In the genomic region with DNA sequence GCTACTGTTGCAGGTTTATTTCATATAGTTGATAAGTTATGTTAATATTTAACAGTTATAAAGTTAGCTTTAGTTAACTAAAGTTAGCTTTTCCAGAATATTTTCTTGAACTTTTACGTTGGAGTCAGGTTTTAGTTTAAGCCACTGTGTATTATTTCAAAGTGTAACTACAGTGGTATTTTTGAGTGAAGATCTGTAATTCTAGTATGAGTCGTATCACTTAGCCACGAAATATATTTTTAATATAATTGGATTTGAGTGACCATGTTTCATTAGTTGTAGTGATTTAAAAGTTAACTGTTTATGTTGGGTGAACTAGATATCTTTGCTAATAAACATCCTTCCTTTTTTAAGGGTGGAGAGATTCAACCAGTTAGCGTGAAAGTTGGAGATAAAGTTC, we compare ENCODE assay signal across 14 cellular contexts. TPM values are rescaled to one million over a fixed set of nuclear protein-coding genes. Genes with fewer than 3 reads are reported as not detected.
A peak's percentile ranks its signal among the peaks of the same experiment; 100 is the strongest.
DNase-seq lines count a peak whose midpoint lies in the region; ATAC-seq and TF ChIP-seq lines count a peak whose summit lies in the region.
"Had no signal": no experiment of that assay in that cellular context is flagged by ENCODE, and none has a peak within 500 bp of the region (broad histone marks: within the 10 kb centered on the region; RNA-seq: fewer than 3 reads in every experiment).

No MANE protein-coding gene starts in this region.

- no peak for TF ChIP-seq CTCF in HFF-Myc (IDR thresholded peaks at IDR 0.05; ENCODE audit: low read depth, low read length, missing control alignments)
- no peak for TF ChIP-seq CTCF in mesothelial cell of epicardium (IDR thresholded peaks at IDR 0.05; ENCODE audit: unreplicated experiment)
- TF ChIP-seq CTCF in foreskin fibroblast (IDR thresholded peaks at IDR 0.05; ENCODE audit: low read depth, low read length): no peak

- peaks cover 24% of the 10 kb centered on the region for H3K4me1 ChIP-seq in BLaER1

- H3K27me3 Mint-ChIP-seq in activated naive CD8-positive, alpha-beta T cell treated with anti-CD3 and anti-CD28 coated beads for 36 hours: no peaks in the 10 kb centered on the region
- no peaks in the 10 kb centered on the region for H3K27me3 Mint-ChIP-seq in mesothelial cell of epicardium (ENCODE audit: low read depth)

- intact Hi-C loops in sciatic nerve (cut with DNase I): no loop called here

- DNase-seq in HFF-Myc (ENCODE audit: extremely low read depth, low read depth) (no peak), mesothelial cell of epicardium (ENCODE audit: low spot score in 2 of 2, unreplicated experiment in 2 of 2) (no peak), sciatic nerve (ENCODE audit: low spot score) (no peak), foreskin fibroblast (no peak), HT-29 (ENCODE audit: low spot score) (no peak)
- DNase-seq in activated naive CD8-positive, alpha-beta T cell treated with anti-CD3 and anti-CD28 coated beads for 36 hours: no peak
- DNase-seq: DMS153, GOT3, MV-4-11, NCI-H774, T-helper 9 cell had no signal

- no peaks in the 10 kb centered on the region for H3K9me3 Mint-ChIP-seq in activated naive CD8-positive, alpha-beta T cell treated with anti-CD3 and anti-CD28 coated beads for 36 hours
- H3K9me3 Mint-ChIP-seq in mesothelial cell of epicardium: no peaks in the 10 kb centered on the region

- H3K27ac ChIP-seq in BLaER1: no peak overlapping the region

- peaks cover 60% of the 10 kb centered on the region for H3K36me3 Mint-ChIP-seq in activated naive CD8-positive, alpha-beta T cell treated with anti-CD3 and anti-CD28 coated beads for 36 hours
- peaks cover 8% of the 10 kb centered on the region for H3K36me3 Mint-ChIP-seq in mesothelial cell of epicardium

- H4K20me1 ChIP-seq in BLaER1: peaks cover 48% of the 10 kb centered on the region

- H3K27me3 ChIP-seq in BLaER1: no peaks in the 10 kb centered on the region

- no peak for ATAC-seq in sciatic nerve
- ATAC-seq in GM18858 (IDR thresholded peaks at IDR 0.05; ENCODE audit: unreplicated experiment): no peak
- ATAC-seq: left lobe of liver had no signal

- peak overlapping the region; percentile 79 for H3K4me2 ChIP-seq in BLaER1

- peak overlapping the region; percentile 93 for H3K27ac Mint-ChIP-seq in activated naive CD8-positive, alpha-beta T cell treated with anti-CD3 and anti-CD28 coated beads for 36 hours
- H3K27ac Mint-ChIP-seq in mesothelial cell of epicardium: peak overlapping the region; percentile 68

- no peaks in the 10 kb centered on the region for H3K9me3 ChIP-seq in BLaER1

- H3K4me3 Mint-ChIP-seq in activated naive CD8-positive, alpha-beta T cell treated with anti-CD3 and anti-CD28 coated beads for 36 hours: peak overlapping the region; percentile 96
- no peak overlapping the region for H3K4me3 Mint-ChIP-seq in mesothelial cell of epicardium

- 0 out of 2 replicates have a peak overlapping the region, but pooled peaks have one; percentile 90 for H3K9ac ChIP-seq in BLaER1

- peaks cover 58% of the 10 kb centered on the region for H3K36me3 ChIP-seq in BLaER1

- H3K4me1 Mint-ChIP-seq in activated naive CD8-positive, alpha-beta T cell treated with anti-CD3 and anti-CD28 coated beads for 36 hours: peaks cover 25% of the 10 kb centered on the region
- peaks cover 27% of the 10 kb centered on the region for H3K4me1 Mint-ChIP-seq in mesothelial cell of epicardium

- H3K4me3 ChIP-seq in BLaER1 (peak overlapping the region; percentile 87; the same call in 1 of the 2 replicates), HFF-Myc (replicated peaks; ENCODE audit: low read depth, low read length) (peak overlapping the region; percentile 71), foreskin fibroblast (ENCODE audit: low read depth in 1 of 2, low read length in 2 of 2) (no peak overlapping the region)

RNA-seq across cellular contexts. Expression of a gene that starts 2.5 kb away (rescaled TPM):
- 100 to 1,000 TPM; 485 to 487 TPM for total RNA-seq in activated naive CD8-positive, alpha-beta T cell treated with anti-CD3 and anti-CD28 coated beads for 36 hours
- 91.8 to 102 TPM (median 96.4 TPM) in 3 replicates for total RNA-seq in mesothelial cell of epicardium
- 60.4 TPM for total RNA-seq in sciatic nerve
- 195 and 211 TPM in 2 replicates for total RNA-seq in HT-29 (2014; rRNA removed; shearing (Covaris generic))

RNA-seq across cellular contexts. Expression of a gene that starts 3.0 kb away (rescaled TPM):
- 1,000 to 10,000 TPM; 1,356 to 1,376 TPM for total RNA-seq in activated naive CD8-positive, alpha-beta T cell treated with anti-CD3 and anti-CD28 coated beads for 36 hours
- 326 to 341 TPM (median 337 TPM) in 3 replicates for total RNA-seq in mesothelial cell of epicardium
- 136 TPM for total RNA-seq in sciatic nerve
- total RNA-seq in HT-29 (2014; rRNA removed; shearing (Covaris generic)): 259 and 306 TPM in 2 replicates

RNA-seq across cellular contexts. Expression of a gene that starts 13.2 kb away (rescaled TPM):
- total RNA-seq in activated naive CD8-positive, alpha-beta T cell treated with anti-CD3 and anti-CD28 coated beads for 36 hours: 10 to 100 TPM; 19.8 to 21.7 TPM
- total RNA-seq in mesothelial cell of epicardium: 22.5 to 26.0 TPM (median 26.0 TPM) in 3 replicates
- 25.6 TPM for total RNA-seq in sciatic nerve
- 15.3 and 17.9 TPM in 2 replicates for total RNA-seq in HT-29 (2014; rRNA removed; shearing (Covaris generic))

RNA-seq across cellular contexts. Expression of a gene that starts 49.3 kb away (rescaled TPM):
- 10 to 100 TPM; 18.9 to 19.5 TPM for total RNA-seq in activated naive CD8-positive, alpha-beta T cell treated with anti-CD3 and anti-CD28 coated beads for 36 hours
- total RNA-seq in mesothelial cell of epicardium: 14.6 to 15.9 TPM (median 15.3 TPM) in 3 replicates
- 19.1 TPM for total RNA-seq in sciatic nerve
- total RNA-seq in HT-29 (2014; rRNA removed; shearing (Covaris generic)): 11.5 and 11.8 TPM in 2 replicates

Comparison
In these comparisons a context has a peak if more than half of its experiments do, and no peak if none do; other contexts are left out.
1. H3K4me3 ChIP-seq: peak in BLaER1 (single experiment) and HFF-Myc (single experiment); none in foreskin fibroblast (0 of 2).